ENCODE assay signal across 8 cellular contexts in the genomic region with DNA sequence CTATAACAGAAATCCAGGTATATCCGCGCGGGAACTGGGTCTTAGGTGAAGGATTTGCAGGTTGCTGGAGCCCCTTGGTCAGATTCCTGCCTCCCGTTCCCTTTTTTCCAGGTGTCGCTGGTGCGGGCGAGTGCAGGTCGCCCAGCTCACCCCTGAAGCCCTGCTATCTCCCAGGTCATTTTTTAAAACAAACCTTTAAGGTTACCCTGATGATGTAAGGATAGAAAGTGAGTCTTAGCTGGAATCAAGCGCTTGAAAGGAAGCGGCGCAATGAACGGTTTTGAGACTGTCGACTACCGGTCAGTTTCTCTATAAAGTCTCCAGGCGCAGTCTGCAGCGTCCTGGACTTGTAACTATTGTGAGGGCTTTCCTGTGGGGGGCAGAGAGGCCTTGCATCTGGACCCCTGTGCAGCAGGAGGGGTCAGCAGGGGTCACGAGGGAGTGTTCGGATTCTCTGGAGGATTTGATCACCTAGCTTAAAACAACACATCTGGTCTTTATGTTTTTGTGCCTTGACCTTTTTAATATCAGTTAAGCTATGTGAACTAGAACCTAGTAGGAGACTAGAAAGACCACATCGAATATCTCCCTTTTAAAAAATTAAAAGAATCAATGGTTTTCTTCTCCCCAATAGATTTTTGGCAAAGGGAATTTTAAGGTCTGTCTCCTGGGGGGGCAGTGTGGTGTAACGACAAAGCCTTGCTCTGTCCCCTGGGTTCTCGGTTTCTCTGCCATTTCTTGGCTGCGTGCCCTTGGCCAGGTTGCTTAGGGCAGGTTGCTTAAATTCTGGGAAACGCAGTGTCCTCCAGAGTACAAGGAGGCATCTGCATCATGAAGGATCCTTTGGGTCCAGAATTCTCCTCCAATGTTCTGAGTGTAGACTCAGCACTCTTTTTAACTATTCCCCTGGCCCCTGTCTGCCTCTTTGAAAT. TPM values are rescaled to one million over a fixed set of nuclear protein-coding genes. Genes with fewer than 3 reads are reported as not detected.
DNase-seq lines count a peak whose midpoint lies in the region; ATAC-seq and TF ChIP-seq lines count a peak whose summit lies in the region.

No MANE protein-coding gene starts in this region.

- H3K4me1 ChIP-seq in testis: peaks cover 18% of the 10 kb centered on the region

- no peaks in the 10 kb centered on the region for H3K36me3 ChIP-seq in testis (ENCODE audit: low read depth, missing control alignments)

- in situ Hi-C loops in astrocyte of the cerebellum (cut with HindIII; ENCODE audit: low sequenced_read_pairs): no loop called here

- TF ChIP-seq CTCF in AG09309 (IDR thresholded peaks at IDR 0.05; ENCODE audit: control insufficient read depth, insufficient read depth, low read depth, low read length, missing control alignments) (no peak), HFF-Myc (IDR thresholded peaks at IDR 0.05; ENCODE audit: low read depth, low read length, missing control alignments) (no peak), astrocyte of the cerebellum (IDR thresholded peaks at IDR 0.05; ENCODE audit: low read depth, low read length, missing control alignments) (no peak), testis (IDR thresholded peaks at IDR 0.05) (no peak)

- no peaks in the 10 kb centered on the region for H3K9me3 ChIP-seq in testis

- ATAC-seq in GM21619 (IDR thresholded peaks at IDR 0.05; ENCODE audit: unreplicated experiment) (no peak), GM18498 (IDR thresholded peaks at IDR 0.05; ENCODE audit: unreplicated experiment) (no peak)

- H3K4me3 ChIP-seq in AG09309 (ENCODE audit: control insufficient read depth, low read depth, low read length) (peak overlapping the region; percentile 76), HFF-Myc (replicated peaks; ENCODE audit: low read depth, low read length) (peak overlapping the region; percentile 46), astrocyte of the cerebellum (ENCODE audit: low read depth, low read length) (peak overlapping the region; percentile 75), testis (peak overlapping the region; percentile 51 to 56)

- no peak for TF ChIP-seq POLR2A in testis (IDR thresholded peaks at IDR 0.05)

- intact Hi-C loops in testis (cut with DNase I; ENCODE audit: low total_unique reads): no loop called here

- H3K27ac ChIP-seq in testis: peak overlapping the region; percentile 0 to 1

- DNase-seq in AG09309 (ENCODE audit: low read depth) (no peak), HFF-Myc (ENCODE audit: extremely low read depth, low read depth) (no peak), astrocyte of the cerebellum (ENCODE audit: low read depth) (no peak), kidney tubule cell (ENCODE audit: low spot score) (peak; percentile 15), testis (peak; percentile 23), ecto neural progenitor cell (ENCODE audit: low spot score) (no peak)

- no peaks in the 10 kb centered on the region for H3K27me3 ChIP-seq in testis

- WGBS in testis, 2 donors: 4 to 7% methylated on average over 20 to 23 of the region's 23 CpGs

RNA-seq across cellular contexts. Expression of gene KIT, which starts 1.7 kb away (rescaled TPM):
- total RNA-seq in testis: 10 to 100 TPM; 10.6 to 15.2 TPM
- polyA plus RNA-seq in testis (ENCODE audit: insufficient read depth, low read depth, low replicate concordance): 10.7 TPM

Comparison
In these comparisons a context has a peak if more than half of its experiments do, and no peak if none do; other contexts are left out.
1. DNase-seq: peak in kidney tubule cell (single experiment) and testis (single experiment); none in AG09309 (single experiment), HFF-Myc (single experiment), astrocyte of the cerebellum (single experiment) and ecto neural progenitor cell (single experiment).
2. Peak in every context shown above with its lines, with median percentiles within 50 percentile points of each other: H3K4me3 ChIP-seq.